11 cellular contexts compared by ENCODE assay signal in the genomic region with DNA sequence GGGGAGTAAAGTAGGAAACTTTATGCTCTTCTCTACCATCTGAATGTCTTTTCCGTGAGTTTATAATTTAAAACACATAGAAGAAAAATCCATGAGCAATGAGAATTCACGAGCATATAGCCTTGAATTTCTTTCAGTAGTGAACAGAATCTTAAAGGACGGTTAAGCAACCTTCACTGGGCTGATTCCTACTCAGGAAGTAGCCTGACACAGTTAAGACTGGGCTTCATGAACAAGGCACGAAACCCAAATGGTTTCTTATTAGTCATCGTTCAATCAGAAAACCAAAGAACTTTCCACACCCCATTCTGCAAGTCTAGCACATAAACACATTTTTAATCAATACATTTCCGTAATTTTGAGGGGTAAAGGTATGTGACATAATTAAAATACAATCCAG.
DNase-seq lines count a peak whose midpoint lies in the region; ATAC-seq and TF ChIP-seq lines count a peak whose summit lies in the region.
"Had no signal": no experiment of that assay in that cellular context is flagged by ENCODE, and none has a peak within 500 bp of the region (broad histone marks: within the 10 kb centered on the region; RNA-seq: fewer than 3 reads in every experiment).

No MANE protein-coding gene starts in this region.

- H3K9me3 Mint-ChIP-seq in progenitor cell of endocrine pancreas (ENCODE audit: low read depth): peaks cover 5% of the 10 kb centered on the region

- no peaks in the 10 kb centered on the region for H3K36me3 ChIP-seq in tibial artery
- H3K36me3 ChIP-seq: pancreas had no signal

- no peaks in the 10 kb centered on the region for H3K36me3 Mint-ChIP-seq in progenitor cell of endocrine pancreas (ENCODE audit: insufficient read depth)

- intact Hi-C loops in tibial artery (cut with DNase I; ENCODE audit: low total_unique reads): no loop called here

- no peaks in the 10 kb centered on the region for H3K4me1 Mint-ChIP-seq in progenitor cell of endocrine pancreas (ENCODE audit: low read depth)

- no peaks in the 10 kb centered on the region for H3K4me1 ChIP-seq in tibial artery
- H3K4me1 ChIP-seq: pancreas had no signal

- H3K27ac Mint-ChIP-seq in progenitor cell of endocrine pancreas: no peak overlapping the region

- H3K4me3 Mint-ChIP-seq in progenitor cell of endocrine pancreas (ENCODE audit: low read depth): no peak overlapping the region

- no peak overlapping the region for H3K27ac ChIP-seq in tibial artery
- H3K27ac ChIP-seq: pancreas had no signal

- TF ChIP-seq CTCF in progenitor cell of endocrine pancreas (IDR thresholded peaks at IDR 0.05; ENCODE audit: unreplicated experiment) (no peak), tibial artery (IDR thresholded peaks at IDR 0.05) (no peak)

- peak; percentile 74 for ATAC-seq in GM18520 (IDR thresholded peaks at IDR 0.05; ENCODE audit: unreplicated experiment)
- peak; percentile 59 for ATAC-seq in HG02623 (IDR thresholded peaks at IDR 0.05; ENCODE audit: unreplicated experiment)
- ATAC-seq: pancreas had no signal

- no peaks in the 10 kb centered on the region for H3K27me3 ChIP-seq in tibial artery
- H3K27me3 ChIP-seq: pancreas had no signal

- DNase-seq in RPMI7951 (ENCODE audit: low read depth) (peak; percentile 70), iris pigment epithelial cell (ENCODE audit: low read depth) (peak; percentile 85), progenitor cell of endocrine pancreas (ENCODE audit: low spot score, unreplicated experiment) (no peak), tibial artery (no peak), COR-L47 (lab: John Stamatoyannopoulos, UW) (no peak), DMS53 (lab: John Stamatoyannopoulos, UW) (no peak)
- DNase-seq: NCI-H187 treated with DMSO at 0.1 percent for 48 hours, pancreas, substantia nigra had no signal

- H3K4me3 ChIP-seq in tibial artery: no peak overlapping the region
- H3K4me3 ChIP-seq: pancreas had no signal

- H3K27me3 Mint-ChIP-seq in progenitor cell of endocrine pancreas: no peaks in the 10 kb centered on the region

- peaks cover 0 to 3% (median 0%) of the 10 kb centered on the region in 3 donors for H3K9me3 ChIP-seq in tibial artery
- H3K9me3 ChIP-seq: pancreas had no signal

Comparison
In these comparisons a context has a peak if more than half of its experiments do, and no peak if none do; other contexts are left out.
1. DNase-seq: peak in RPMI7951 (single experiment) and iris pigment epithelial cell (single experiment); none in progenitor cell of endocrine pancreas (single experiment), tibial artery (0 of 2), COR-L47 (single experiment) and DMS53 (single experiment).